In the genomic region with DNA sequence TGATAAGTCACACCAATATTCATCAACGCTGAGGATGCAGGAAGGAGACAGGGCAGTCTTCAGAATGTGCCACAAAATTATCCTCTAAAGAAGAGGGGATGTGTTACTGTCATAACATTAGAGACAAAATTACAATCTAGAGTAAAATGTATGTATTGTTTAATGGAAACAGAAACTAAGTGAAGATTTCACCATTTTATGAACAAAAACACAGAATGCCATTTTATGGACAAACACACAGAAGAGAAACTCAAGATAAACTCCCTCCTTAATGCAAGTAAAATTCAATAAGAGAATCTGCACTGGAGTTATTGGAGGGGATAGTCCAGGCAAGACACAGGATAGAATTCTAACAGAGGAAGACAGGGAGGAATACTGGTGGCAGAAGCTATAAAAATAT, we compare ENCODE assay signal across 32 cellular contexts.
DNase-seq lines count a peak whose midpoint lies in the region; ATAC-seq and TF ChIP-seq lines count a peak whose summit lies in the region.
"Had no signal": no experiment of that assay in that cellular context is flagged by ENCODE, and none has a peak within 500 bp of the region (broad histone marks: within the 10 kb centered on the region; RNA-seq: fewer than 3 reads in every experiment).

No MANE protein-coding gene starts in this region.

- H2AFZ ChIP-seq in neural cell (ENCODE audit: low read depth, low read length) = no peak overlapping the region

- no peaks in the 10 kb centered on the region for H3K9me3 Mint-ChIP-seq in activated T-cell treated with anti-CD3 and anti-CD28 coated beads, Interleukin-2, amount 50 U/mL, for 72 hours
- no peaks in the 10 kb centered on the region for H3K9me3 Mint-ChIP-seq in activated T-cell treated with anti-CD3 and anti-CD28 coated beads, Interleukin-2, amount 50 U/mL, for 4 hours

- no peaks in the 10 kb centered on the region for H3F3A ChIP-seq in neural cell (ENCODE audit: insufficient read depth, low read length, poor library complexity, severe bottlenecking)

- peak overlapping the region; percentile 65 for H3K4me2 ChIP-seq in neural cell (ENCODE audit: low read length)

- DNase-seq in activated T-cell treated with anti-CD3 and anti-CD28 coated beads, Interleukin-2, amount 50 U/mL, for 72 hours = no peak
- no peak for DNase-seq in activated T-cell treated with anti-CD3 and anti-CD28 coated beads, Interleukin-2, amount 50 U/mL, for 4 hours
- peak; percentile 35 for DNase-seq in cerebellar cortex (ENCODE audit: low spot score)
- DNase-seq in iPS-NIHi11 (ENCODE audit: low spot score) = no peak
- DNase-seq in KBM-7 = no peak
- DNase-seq: activated CD4-positive, alpha-beta T cell treated with anti-CD3 and anti-CD28 coated beads, Interleukin-2, amount 50 U/mL, for 1 hour; activated CD8-positive, alpha-beta memory T cell treated with anti-CD3 and anti-CD28 coated beads, Interleukin-2, amount 50 U/mL, for 4 hours; activated gamma-delta T cell treated with Interleukin-2 at 50 U/mL for 16 hours; body of pancreas; colonic mucosa; COR-L47; effector memory CD4-positive, alpha-beta T cell; foreskin fibroblast; Karpas-422; left cardiac atrium; mammary epithelial cell; NCI-H1436; NCI-H2081 treated with DMSO at 0.1 percent for 48 hours; NCI-H345; NCI-H748 treated with DMSO at 0.1 percent for 48 hours; occipital lobe; SIG-M5; stomach; T1000; thyroid gland; WERI-Rb-1 had no signal

- H3K4me3 ChIP-seq in HEK293 (ENCODE audit: low read depth, low read length) (no peak overlapping the region), neural cell (ENCODE audit: low read length) (no peak overlapping the region)
- H3K4me3 ChIP-seq: body of pancreas, colonic mucosa, stomach, thyroid gland, vagina had no signal

- POLR2A ChIA-PET in HEK293 (lab: Yijun Ruan, JAX) = no interaction called here

- ATAC-seq in activated T-cell treated with anti-CD3 and anti-CD28 coated beads, Interleukin-2, amount 50 U/mL, for 72 hours (replicated peaks in 1 of 2) = peak in 1 of 2 donors; percentile 42
- no peak for ATAC-seq in activated T-cell treated with anti-CD3 and anti-CD28 coated beads, Interleukin-2, amount 50 U/mL, for 4 hours
- ATAC-seq in HG02870 (IDR thresholded peaks at IDR 0.05; ENCODE audit: unreplicated experiment) = no peak
- ATAC-seq: body of pancreas, esophagus mucosa, left cardiac atrium had no signal

- in situ Hi-C loops in KBM-7 (cut with MboI; ENCODE audit: low pct_unique_long_range_greater_than_20kb, low sequenced_read_pairs) = no loop called here

- CTCF ChIA-PET in HEK293 (lab: Yijun Ruan, JAX) = interaction anchor here (0.8 kb wide), 1 partner anchor 20 kb away, joined by 3 read pairs; no protein-coding TSS in a partner anchor

- H3K27ac Mint-ChIP-seq in activated T-cell treated with anti-CD3 and anti-CD28 coated beads, Interleukin-2, amount 50 U/mL, for 72 hours = peak overlapping the region; percentile 68
- H3K27ac Mint-ChIP-seq: B cell had no signal

- H3K9me2 ChIP-seq in neural cell (ENCODE audit: insufficient read depth, low read length) = no peaks in the 10 kb centered on the region

- H3K36me3 ChIP-seq in HEK293 (ENCODE audit: control insufficient read depth in 2 of 2, insufficient read depth in 1 of 2, low read length in 2 of 2) (no peaks in the 10 kb centered on the region), neural cell (ENCODE audit: insufficient read depth, low read length) (no peaks in the 10 kb centered on the region)
- H3K36me3 ChIP-seq: colonic mucosa, stomach, thyroid gland, vagina, WERI-Rb-1 had no signal

- TF ChIP-seq RAD21 in neural cell (conservative IDR thresholded peaks at IDR 0.05) = no peak

- H3K4me3 Mint-ChIP-seq in activated T-cell treated with anti-CD3 and anti-CD28 coated beads, Interleukin-2, amount 50 U/mL, for 72 hours = peak overlapping the region in 1 of 2 donors; percentile 9
- no peak overlapping the region for H3K4me3 Mint-ChIP-seq in activated T-cell treated with anti-CD3 and anti-CD28 coated beads, Interleukin-2, amount 50 U/mL, for 4 hours
- H3K4me3 Mint-ChIP-seq: B cell had no signal

- H4K20me1 ChIP-seq in neural cell (ENCODE audit: insufficient read depth) = no peaks in the 10 kb centered on the region

- no peaks in the 10 kb centered on the region for H3K36me3 Mint-ChIP-seq in activated T-cell treated with anti-CD3 and anti-CD28 coated beads, Interleukin-2, amount 50 U/mL, for 72 hours (ENCODE audit: insufficient read depth in 2 of 2)
- peaks cover 3% of the 10 kb centered on the region for H3K36me3 Mint-ChIP-seq in activated T-cell treated with anti-CD3 and anti-CD28 coated beads, Interleukin-2, amount 50 U/mL, for 4 hours (ENCODE audit: insufficient read depth)

- H3K9ac ChIP-seq in neural cell (ENCODE audit: low read length) = no peak overlapping the region

- no peaks in the 10 kb centered on the region for H3K27me3 Mint-ChIP-seq in activated T-cell treated with anti-CD3 and anti-CD28 coated beads, Interleukin-2, amount 50 U/mL, for 72 hours (ENCODE audit: low read depth)
- H3K27me3 Mint-ChIP-seq in activated T-cell treated with anti-CD3 and anti-CD28 coated beads, Interleukin-2, amount 50 U/mL, for 4 hours (ENCODE audit: low read depth) = no peaks in the 10 kb centered on the region
- H3K27me3 Mint-ChIP-seq: B cell had no signal

- TF ChIP-seq CTCF in HEK293 (tag by site-specific recombination; IDR thresholded peaks at IDR 0.05) (no peak), neural cell (IDR thresholded peaks at IDR 0.05; ENCODE audit: poor library complexity, severe bottlenecking) (no peak)

- peaks cover 27% of the 10 kb centered on the region for H3K79me2 ChIP-seq in neural cell (replicated peaks; ENCODE audit: insufficient read depth, low read length)

- H3K4me1 Mint-ChIP-seq in activated T-cell treated with anti-CD3 and anti-CD28 coated beads, Interleukin-2, amount 50 U/mL, for 72 hours (ENCODE audit: low read depth) = peaks cover 29% of the 10 kb centered on the region
- H3K4me1 Mint-ChIP-seq in activated T-cell treated with anti-CD3 and anti-CD28 coated beads, Interleukin-2, amount 50 U/mL, for 4 hours (ENCODE audit: low read depth) = peaks cover 32% of the 10 kb centered on the region

- no peaks in the 10 kb centered on the region for H3K27me3 ChIP-seq in neural cell (ENCODE audit: insufficient read depth, low read depth, low read length)
- H3K27me3 ChIP-seq: body of pancreas, colonic mucosa, stomach, thyroid gland, vagina had no signal

- H3K27ac ChIP-seq in HEK293 (ENCODE audit: extremely low read depth, low read depth, low read length) (no peak overlapping the region), neural cell (ENCODE audit: low read length) (no peak overlapping the region)
- H3K27ac ChIP-seq: body of pancreas, colonic mucosa, stomach, thyroid gland, vagina, WERI-Rb-1 had no signal

- H3K9me3 ChIP-seq in HEK293 (ENCODE audit: control insufficient read depth, insufficient read depth, low read depth, low read length) = no peaks in the 10 kb centered on the region
- H3K9me3 ChIP-seq in neural cell (ENCODE audit: low read length) = no peaks in the 10 kb centered on the region
- H3K9me3 ChIP-seq: body of pancreas, colonic mucosa, stomach, thyroid gland, vagina had no signal

- H3K4me1 ChIP-seq in HEK293 (ENCODE audit: control insufficient read depth, insufficient read depth, low read length) = peaks cover 5% of the 10 kb centered on the region
- H3K4me1 ChIP-seq: colonic mucosa had no signal

- TF ChIP-seq EP300 in neural cell (conservative IDR thresholded peaks at IDR 0.05; ENCODE audit: poor library complexity, severe bottlenecking) = no peak

TF ChIP-seq in HEK293, 187 proteins besides CTCF, POLR2A, EP300 and RAD21 (continues in another document):
- TF ChIP-seq, protein P1, sequence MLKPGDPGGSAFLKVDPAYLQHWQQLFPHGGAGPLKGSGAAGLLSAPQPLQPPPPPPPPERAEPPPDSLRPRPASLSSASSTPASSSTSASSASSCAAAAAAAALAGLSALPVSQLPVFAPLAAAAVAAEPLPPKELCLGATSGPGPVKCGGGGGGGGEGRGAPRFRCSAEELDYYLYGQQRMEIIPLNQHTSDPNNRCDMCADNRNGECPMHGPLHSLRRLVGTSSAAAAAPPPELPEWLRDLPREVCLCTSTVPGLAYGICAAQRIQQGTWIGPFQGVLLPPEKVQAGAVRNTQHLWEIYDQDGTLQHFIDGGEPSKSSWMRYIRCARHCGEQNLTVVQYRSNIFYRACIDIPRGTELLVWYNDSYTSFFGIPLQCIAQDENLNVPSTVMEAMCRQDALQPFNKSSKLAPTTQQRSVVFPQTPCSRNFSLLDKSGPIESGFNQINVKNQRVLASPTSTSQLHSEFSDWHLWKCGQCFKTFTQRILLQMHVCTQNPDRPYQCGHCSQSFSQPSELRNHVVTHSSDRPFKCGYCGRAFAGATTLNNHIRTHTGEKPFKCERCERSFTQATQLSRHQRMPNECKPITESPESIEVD (tag by site-specific recombination; IDR thresholded peaks at IDR 0.05) = peak; percentile 67
- TF ChIP-seq PRDM1 (tag by site-specific recombination; IDR thresholded peaks at IDR 0.05) = peak; percentile 41

TF ChIP-seq in neural cell, 6 proteins besides CTCF, POLR2A, EP300 and RAD21 (continues in another document):
- TF ChIP-seq EZH2 (IDR thresholded peaks at IDR 0.05; ENCODE audit: borderline replicate concordance, insufficient read depth, low read length, poor library complexity, severe bottlenecking) (no peak), SMC3 (conservative IDR thresholded peaks at IDR 0.05; ENCODE audit: poor library complexity) (no peak), POLR2AphosphoS5 (IDR thresholded peaks at IDR 0.05) (no peak)
- TF ChIP-seq, protein P2, sequence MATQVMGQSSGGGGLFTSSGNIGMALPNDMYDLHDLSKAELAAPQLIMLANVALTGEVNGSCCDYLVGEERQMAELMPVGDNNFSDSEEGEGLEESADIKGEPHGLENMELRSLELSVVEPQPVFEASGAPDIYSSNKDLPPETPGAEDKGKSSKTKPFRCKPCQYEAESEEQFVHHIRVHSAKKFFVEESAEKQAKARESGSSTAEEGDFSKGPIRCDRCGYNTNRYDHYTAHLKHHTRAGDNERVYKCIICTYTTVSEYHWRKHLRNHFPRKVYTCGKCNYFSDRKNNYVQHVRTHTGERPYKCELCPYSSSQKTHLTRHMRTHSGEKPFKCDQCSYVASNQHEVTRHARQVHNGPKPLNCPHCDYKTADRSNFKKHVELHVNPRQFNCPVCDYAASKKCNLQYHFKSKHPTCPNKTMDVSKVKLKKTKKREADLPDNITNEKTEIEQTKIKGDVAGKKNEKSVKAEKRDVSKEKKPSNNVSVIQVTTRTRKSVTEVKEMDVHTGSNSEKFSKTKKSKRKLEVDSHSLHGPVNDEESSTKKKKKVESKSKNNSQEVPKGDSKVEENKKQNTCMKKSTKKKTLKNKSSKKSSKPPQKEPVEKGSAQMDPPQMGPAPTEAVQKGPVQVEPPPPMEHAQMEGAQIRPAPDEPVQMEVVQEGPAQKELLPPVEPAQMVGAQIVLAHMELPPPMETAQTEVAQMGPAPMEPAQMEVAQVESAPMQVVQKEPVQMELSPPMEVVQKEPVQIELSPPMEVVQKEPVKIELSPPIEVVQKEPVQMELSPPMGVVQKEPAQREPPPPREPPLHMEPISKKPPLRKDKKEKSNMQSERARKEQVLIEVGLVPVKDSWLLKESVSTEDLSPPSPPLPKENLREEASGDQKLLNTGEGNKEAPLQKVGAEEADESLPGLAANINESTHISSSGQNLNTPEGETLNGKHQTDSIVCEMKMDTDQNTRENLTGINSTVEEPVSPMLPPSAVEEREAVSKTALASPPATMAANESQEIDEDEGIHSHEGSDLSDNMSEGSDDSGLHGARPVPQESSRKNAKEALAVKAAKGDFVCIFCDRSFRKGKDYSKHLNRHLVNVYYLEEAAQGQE (IDR thresholded peaks at IDR 0.05; ENCODE audit: borderline replicate concordance) = no peak
